Comparison of ENCODE assay signal across 13 cellular contexts in the genomic region with DNA sequence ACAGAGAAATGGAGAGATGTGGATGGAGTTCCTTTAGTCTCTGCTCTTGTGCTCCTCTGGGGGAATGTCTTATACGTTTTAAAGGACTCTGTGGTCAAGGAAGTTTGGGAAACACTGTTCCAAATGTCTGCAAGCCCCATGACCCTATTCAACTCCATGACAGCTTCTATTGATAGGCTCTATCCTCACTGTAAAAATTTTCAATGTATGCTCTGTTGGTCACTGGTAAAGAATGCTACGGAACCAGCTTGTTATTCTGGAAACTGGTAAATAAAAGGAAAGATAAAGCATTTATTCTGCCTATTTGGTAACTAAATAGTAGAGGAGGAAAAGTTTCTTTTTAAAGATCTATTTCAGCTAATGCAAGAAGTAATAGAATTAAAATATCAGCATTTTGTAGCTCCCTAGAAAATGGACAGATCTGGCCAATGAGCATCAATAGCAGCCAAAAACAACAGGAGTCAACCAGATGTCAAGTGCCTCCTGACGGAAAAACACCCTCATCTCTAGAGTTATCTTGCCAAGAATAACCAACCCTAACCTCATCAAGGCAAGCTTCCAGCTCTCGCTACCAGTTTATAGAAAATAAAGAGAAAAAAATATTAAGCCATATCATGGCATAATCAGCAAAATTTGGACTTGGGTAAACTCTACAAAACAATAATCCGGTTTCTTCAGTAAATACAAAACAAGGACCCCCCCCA. TPM values are rescaled to one million over a fixed set of nuclear protein-coding genes. Genes with fewer than 3 reads are reported as not detected.
DNase-seq lines count a peak whose midpoint lies in the region; ATAC-seq and TF ChIP-seq lines count a peak whose summit lies in the region.
"Had no signal": no experiment of that assay in that cellular context is flagged by ENCODE, and none has a peak within 500 bp of the region (broad histone marks: within the 10 kb centered on the region; RNA-seq: fewer than 3 reads in every experiment).

No MANE protein-coding gene starts in this region.

- H3K36me3 ChIP-seq in heart left ventricle, result peaks cover 0 to 99% (median 90%) of the 10 kb centered on the region in 9 donors

- POLR2A ChIA-PET in activated CD4-positive, alpha-beta memory T cell treated with anti-CD3 and anti-CD28 coated beads, Interleukin-2, amount 10 ng/mL, durations not matched to agents 7 days and 5 days (lab: Charles Lee), result no interaction called here

- no peaks in the 10 kb centered on the region for H3K27me3 ChIP-seq in heart left ventricle
- H3K27me3 ChIP-seq in dorsolateral prefrontal cortex, result no peaks in the 10 kb centered on the region
- H3K27me3 ChIP-seq: hepatocyte had no signal

- peaks cover 0 to 12% (median 4%) of the 10 kb centered on the region in 12 donors for H3K4me1 ChIP-seq in heart left ventricle

- no peak overlapping the region for H3K27ac Mint-ChIP-seq in activated CD4-positive, alpha-beta memory T cell treated with anti-CD3 and anti-CD28 coated beads, Interleukin-2, amount 10 ng/mL, durations not matched to agents 7 days and 5 days
- H3K27ac Mint-ChIP-seq: activated T-helper 2 cell treated with anti-CD3 and anti-CD28 coated beads, Interferon-gamma antibody, Interleukin-2, Interleukin-4, amounts not matched to agents 10 μg/mL and 5 μg/mL and 100 μg/mL, durations not matched to agents 14 hours and 24 hours and 36 hours; brain had no signal

- no peak overlapping the region for H3K4me3 Mint-ChIP-seq in activated CD4-positive, alpha-beta memory T cell treated with anti-CD3 and anti-CD28 coated beads, Interleukin-2, amount 10 ng/mL, durations not matched to agents 7 days and 5 days
- H3K4me3 Mint-ChIP-seq: brain had no signal

- H3K9me3 Mint-ChIP-seq in activated CD4-positive, alpha-beta memory T cell treated with anti-CD3 and anti-CD28 coated beads, Interleukin-2, amount 10 ng/mL, durations not matched to agents 7 days and 5 days, result no peaks in the 10 kb centered on the region
- H3K9me3 Mint-ChIP-seq: activated T-helper 2 cell treated with anti-CD3 and anti-CD28 coated beads, Interferon-gamma antibody, Interleukin-2, Interleukin-4, amounts not matched to agents 10 μg/mL and 5 μg/mL and 100 μg/mL, durations not matched to agents 14 hours and 24 hours and 36 hours; brain had no signal

- no peak for TF ChIP-seq POLR2A in heart left ventricle (IDR thresholded peaks at IDR 0.05)

- CTCF ChIA-PET in activated CD4-positive, alpha-beta memory T cell treated with anti-CD3 and anti-CD28 coated beads, Interleukin-2, amount 10 ng/mL, durations not matched to agents 7 days and 5 days (lab: Charles Lee), result interaction anchor here (4.5 kb wide), 1 partner anchor 116 kb away, joined by 43 read pairs; no protein-coding TSS in a partner anchor

- H3K4me3 ChIP-seq in heart left ventricle (no peak overlapping the region), astrocyte of the spinal cord (ENCODE audit: low read depth, low read length) (no peak overlapping the region), dorsolateral prefrontal cortex (no peak overlapping the region)
- H3K4me3 ChIP-seq: hepatocyte had no signal

- in situ Hi-C loops in astrocyte of the spinal cord (cut with HindIII; ENCODE audit: low sequenced_read_pairs), result no loop called here

- intact Hi-C loops in heart left ventricle (cut with DNase I), result loop anchor here in 2 of 10 donors (10.0 kb wide), 2 partner anchors 331 to 521 kb away; a partner anchor contains a TSS
- intact Hi-C loops in Right ventricle myocardium inferior (cut with DNase I), result no loop called here
- intact Hi-C loops in left ventricle myocardium superior (cut with micrococcal nuclease), result no loop called here
- intact Hi-C loops in dorsolateral prefrontal cortex (cut with DNase I), result loop anchor here in 1 of 2 donors (10.0 kb wide), 1 partner anchor 521 kb away; a partner anchor contains a TSS

- H3K9me3 ChIP-seq in heart left ventricle, result no peaks in the 10 kb centered on the region

- no peaks in the 10 kb centered on the region for H3K27me3 Mint-ChIP-seq in activated CD4-positive, alpha-beta memory T cell treated with anti-CD3 and anti-CD28 coated beads, Interleukin-2, amount 10 ng/mL, durations not matched to agents 7 days and 5 days

- DNase-seq in heart left ventricle (peak in 1 of 5 donors; percentile 18), Right ventricle myocardium inferior (ENCODE audit: missing footprints) (no peak), astrocyte of the spinal cord (ENCODE audit: low read depth, low spot score) (peak; percentile 85), left ventricle myocardium superior (no peak), COR-L47 (lab: John Stamatoyannopoulos, UW) (no peak), epidermal melanocyte (ENCODE audit: insufficient read length, low spot score) (no peak), dorsolateral prefrontal cortex (no peak)
- DNase-seq in activated CD4-positive, alpha-beta memory T cell treated with anti-CD3 and anti-CD28 coated beads, Interleukin-2, amount 10 ng/mL, durations not matched to agents 7 days and 5 days, result no peak
- DNase-seq: activated CD4-positive, alpha-beta T cell treated with anti-CD3 and anti-CD28 coated beads, Interleukin-2, amount 50 U/mL, for 4 hours; NCI-H2171 had no signal

- H3K27ac ChIP-seq in heart left ventricle (no peak overlapping the region), dorsolateral prefrontal cortex (peak overlapping the region in 14 of 59 donors; percentile 0 to 40 (median 22))
- H3K27ac ChIP-seq: hepatocyte had no signal

- ATAC-seq in heart left ventricle (peak in 3 of 4 donors; percentile 50 to 59 (median 54)), Right ventricle myocardium inferior (no peak), left ventricle myocardium superior (peak; percentile 68)

- H3K4me1 Mint-ChIP-seq in activated CD4-positive, alpha-beta memory T cell treated with anti-CD3 and anti-CD28 coated beads, Interleukin-2, amount 10 ng/mL, durations not matched to agents 7 days and 5 days, result peaks cover 22% of the 10 kb centered on the region
- H3K4me1 Mint-ChIP-seq: brain had no signal

- TF ChIP-seq CTCF in heart left ventricle (IDR thresholded peaks at IDR 0.05) (no peak), astrocyte of the spinal cord (IDR thresholded peaks at IDR 0.05; ENCODE audit: low read depth, low read length) (no peak), dorsolateral prefrontal cortex (IDR thresholded peaks at IDR 0.05 in 54 of 56, conservative IDR thresholded peaks at IDR 0.05 in 2 of 56; ENCODE audit: low read depth in 1 of 56, partially characterized antibody in 56 of 56) (no peak)

- WGBS in heart left ventricle, 4 donors, result 51 to 76% (median 65%) methylated on average over 5 of the region's 5 CpGs

- peaks cover 65% of the 10 kb centered on the region for H3K36me3 Mint-ChIP-seq in activated CD4-positive, alpha-beta memory T cell treated with anti-CD3 and anti-CD28 coated beads, Interleukin-2, amount 10 ng/mL, durations not matched to agents 7 days and 5 days (ENCODE audit: low read depth)

RNA-seq across cellular contexts. Expression of a gene that starts 16.1 kb away (rescaled TPM):
- total RNA-seq in heart left ventricle, result 100 to 1,000 TPM in 5 of 9 donors, 10 to 100 TPM in 4; 77.7 to 134 (median 109) TPM
- polyA plus RNA-seq in heart left ventricle, result 10 to 100 TPM; 53.3 to 80.9 TPM
- total RNA-seq in Right ventricle myocardium inferior, result 110 TPM
- total RNA-seq in left ventricle myocardium superior, result 110 TPM
- total RNA-seq in dorsolateral prefrontal cortex, result 100 to 1,000 TPM in 1 of 120 experiments, 10 to 100 TPM in 119; 35.8 to 104 (median 76.3) TPM
- total RNA-seq in activated CD4-positive, alpha-beta memory T cell treated with anti-CD3 and anti-CD28 coated beads, Interleukin-2, amount 10 ng/mL, durations not matched to agents 7 days and 5 days, result 10 to 100 TPM; 54.6 to 55.4 TPM

RNA-seq across cellular contexts. Expression of a gene that starts 18.0 kb away (rescaled TPM):
- 10 to 100 TPM in 3 of 9 donors, 1 to 10 TPM in 6; 5.6 to 13.5 (median 8.7) TPM for total RNA-seq in heart left ventricle
- 1 to 10 TPM; 3.1 to 5.3 TPM for polyA plus RNA-seq in heart left ventricle
- 8.5 TPM for total RNA-seq in Right ventricle myocardium inferior
- total RNA-seq in left ventricle myocardium superior, result 9.2 TPM
- 100 to 1,000 TPM in 50 of 120 experiments, 10 to 100 TPM in 70; 47.2 to 216 (median 93.1) TPM for total RNA-seq in dorsolateral prefrontal cortex
- total RNA-seq in activated CD4-positive, alpha-beta memory T cell treated with anti-CD3 and anti-CD28 coated beads, Interleukin-2, amount 10 ng/mL, durations not matched to agents 7 days and 5 days, result 10 to 100 TPM; 44.7 to 50.9 TPM

RNA-seq across cellular contexts. Expression of a gene that starts 49.8 kb away (rescaled TPM):
- total RNA-seq in heart left ventricle (10 to 100 TPM; 20.6 to 47.3 (median 27.0) TPM), Right ventricle myocardium inferior (24.6 TPM), left ventricle myocardium superior (22.4 TPM), dorsolateral prefrontal cortex (100 to 1,000 TPM in 51 of 120 experiments, 10 to 100 TPM in 69; 61.8 to 152 (median 97.7) TPM)
- 10 to 100 TPM; 13.7 to 17.8 TPM for polyA plus RNA-seq in heart left ventricle
- total RNA-seq in activated CD4-positive, alpha-beta memory T cell treated with anti-CD3 and anti-CD28 coated beads, Interleukin-2, amount 10 ng/mL, durations not matched to agents 7 days and 5 days, result 10 to 100 TPM; 48.7 to 55.4 TPM
